3 cellular contexts compared by ENCODE assay signal in genomic region chr10:4962308-4962707, GRCh38. TPM values are rescaled to one million over a fixed set of nuclear protein-coding genes. Genes with fewer than 3 reads are reported as not detected.
"Had no signal": no experiment of that assay in that cellular context is flagged by ENCODE, and none has a peak within 500 bp of the region (broad histone marks: within the 10 kb centered on the region; RNA-seq: fewer than 3 reads in every experiment).

No MANE protein-coding gene starts in this region.

RNA-seq across cellular contexts. Expression of gene AKR1C1, which starts 0.9 kb away (rescaled TPM):
- polyA plus RNA-seq: immature natural killer cell had no signal

RNA-seq across cellular contexts. Expression of gene AKR1C2, which starts 41.3 kb away (rescaled TPM):
- total RNA-seq: natural killer cell, osteocyte had no signal
- polyA plus RNA-seq: immature natural killer cell had no signal
